In the genomic region with DNA sequence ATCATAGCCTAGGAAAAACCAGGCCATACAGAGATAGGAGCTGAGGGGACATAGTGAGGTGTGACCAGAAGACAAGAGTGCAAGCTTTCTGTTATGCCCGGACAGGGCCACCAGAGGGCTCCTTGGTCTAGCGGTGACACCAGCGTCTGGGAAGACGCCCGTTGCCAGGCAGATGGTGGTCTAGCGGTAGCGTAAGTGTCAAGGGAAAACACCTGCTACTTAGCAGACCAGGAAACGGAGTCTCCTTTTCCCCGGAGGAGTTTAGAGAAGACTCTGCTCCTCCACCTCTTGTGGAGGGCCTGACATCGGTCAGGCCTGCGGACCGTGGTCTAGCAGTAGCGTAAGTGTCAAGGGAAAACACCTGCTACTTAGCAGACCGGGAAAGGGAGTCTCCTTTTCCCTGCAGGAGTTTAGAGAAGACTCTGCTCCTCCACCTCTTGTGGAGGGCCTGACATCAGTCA, we compare ENCODE assay signal across 1 cellular context.
A peak's percentile ranks its signal among the peaks of the same experiment; 100 is the strongest.
TF ChIP-seq lines count a peak whose summit lies in the region.

No MANE protein-coding gene starts in this region.

TF ChIP-seq in IMR-90, 13 proteins besides CTCF, POLR2A, EP300 and RAD21:
- TF ChIP-seq RFX5 (IDR thresholded peaks at IDR 0.05; ENCODE audit: low read depth, low read length) (0 out of 2 replicates have a peak, but pooled peaks have one; percentile 47), SMC3 (IDR thresholded peaks at IDR 0.05; ENCODE audit: low read depth, low read length) (peak; percentile 49; the same call in 1 of the 2 replicates)
TF ChIP-seq in IMR-90: peak in this region for 2; not testable (repeated sequence) for 11.
